1 cellular context compared by ENCODE assay signal in the genomic region with DNA sequence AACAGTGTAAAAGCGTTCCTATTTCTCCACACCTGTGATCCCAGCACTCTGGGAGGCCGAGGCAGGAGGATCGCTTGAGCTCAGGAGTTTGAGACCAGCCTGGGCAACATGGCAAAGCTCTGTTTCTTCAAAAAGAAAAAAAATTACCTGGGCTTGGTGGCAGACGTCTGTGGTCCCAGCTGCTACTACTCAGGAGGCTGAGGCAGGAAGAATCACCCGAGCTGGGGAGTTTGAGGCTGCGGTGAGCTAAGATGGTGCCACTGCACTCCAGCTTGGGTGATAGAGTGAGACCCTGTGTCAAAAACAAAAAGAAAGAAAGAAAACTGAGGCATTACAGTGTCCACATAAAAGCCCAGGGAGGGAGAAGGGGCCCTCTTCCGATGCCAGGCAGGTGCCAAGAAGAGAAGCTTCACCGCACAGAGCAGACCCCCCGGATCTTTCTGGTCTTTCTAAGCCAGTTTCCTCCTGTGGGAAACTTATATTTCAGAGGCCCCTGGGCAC. TPM values are rescaled to one million over a fixed set of nuclear protein-coding genes. Genes with fewer than 3 reads are reported as not detected.
"Had no signal": no experiment of that assay in that cellular context is flagged by ENCODE, and none has a peak within 500 bp of the region (broad histone marks: within the 10 kb centered on the region; RNA-seq: fewer than 3 reads in every experiment).

ADGRE2 (minus strand) TSS at position 451 of the 501 bp plus-strand sequence. CDS start 1,804 bp downstream, outside the sequence.

RNA-seq across cellular contexts. Expression of gene ADGRE2, which starts in this region (rescaled TPM):
- total RNA-seq: SJSA1 had no signal
